ENCODE assay signal across 8 cellular contexts in the genomic region with DNA sequence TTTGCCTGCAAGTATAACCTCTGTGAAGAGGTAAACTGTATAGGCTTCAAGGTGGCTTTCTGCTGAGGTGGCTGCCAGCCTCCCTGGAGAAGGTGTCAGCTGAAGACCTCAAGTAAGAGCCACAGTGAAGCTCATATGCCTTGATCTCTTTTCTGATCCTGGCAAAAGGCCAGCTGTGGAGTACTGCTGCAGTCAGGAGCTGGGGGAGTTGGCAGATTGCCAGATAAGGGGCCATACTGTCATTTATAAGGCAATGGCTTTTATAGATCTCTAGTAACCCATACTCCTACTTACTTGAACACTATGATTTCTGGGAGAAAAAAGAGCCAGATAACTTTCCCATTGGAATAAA. TPM values are rescaled to one million over a fixed set of nuclear protein-coding genes. Genes with fewer than 3 reads are reported as not detected.
DNase-seq lines count a peak whose midpoint lies in the region; ATAC-seq and TF ChIP-seq lines count a peak whose summit lies in the region.

No MANE protein-coding gene starts in this region.

- peaks cover 17% of the 10 kb centered on the region for H3K4me1 Mint-ChIP-seq in brain

- peak; percentile 36 to 55 for DNase-seq in NCI-H2081 (lab: John Stamatoyannopoulos, UW)
- no peak for DNase-seq in NCI-H2081 treated with DMSO at 0.1 percent for 48 hours (lab: John Stamatoyannopoulos, UW)
- peak; percentile 25 for DNase-seq in stimulated activated CD8-positive, alpha-beta memory T cell treated with anti-CD3 and anti-CD28 coated beads, Interleukin-4, amount 100 ng/mL, for 24 hours (ENCODE audit: low read depth)
- DNase-seq in SIG-M5 treated with dmso at 0.1 percent for 504 hours (lab: John Stamatoyannopoulos, UW; ENCODE audit: unreplicated experiment): no peak

- H3K27ac Mint-ChIP-seq in brain: peak overlapping the region; percentile 27 to 69 (median 36)

- H3K9me3 Mint-ChIP-seq in brain: no peaks in the 10 kb centered on the region

- no peak for ATAC-seq in SK-N-SH treated with all-trans-retinoic acid at 6 μM for 48 hours
- ATAC-seq in GM19035 (IDR thresholded peaks at IDR 0.05; ENCODE audit: unreplicated experiment): no peak
- ATAC-seq in GM18907 (IDR thresholded peaks at IDR 0.05; ENCODE audit: unreplicated experiment): no peak

- TF ChIP-seq CTCF in brain (conservative IDR thresholded peaks at IDR 0.05): no peak

- H3K4me3 Mint-ChIP-seq in brain: peak overlapping the region in 1 of 5 experiments; percentile 27

- H3K27me3 Mint-ChIP-seq in brain: peaks cover 2% of the 10 kb centered on the region

- H3K36me3 Mint-ChIP-seq in brain: no peaks in the 10 kb centered on the region

TF ChIP-seq in SK-N-SH treated with all-trans-retinoic acid at 6 μM for 48 hours, 23 proteins besides CTCF, POLR2A, EP300 and RAD21:
- TF ChIP-seq ZFP3 (CRISPR knock-in tag; IDR thresholded peaks at IDR 0.05): no peak
- TF ChIP-seq, protein P1, sequence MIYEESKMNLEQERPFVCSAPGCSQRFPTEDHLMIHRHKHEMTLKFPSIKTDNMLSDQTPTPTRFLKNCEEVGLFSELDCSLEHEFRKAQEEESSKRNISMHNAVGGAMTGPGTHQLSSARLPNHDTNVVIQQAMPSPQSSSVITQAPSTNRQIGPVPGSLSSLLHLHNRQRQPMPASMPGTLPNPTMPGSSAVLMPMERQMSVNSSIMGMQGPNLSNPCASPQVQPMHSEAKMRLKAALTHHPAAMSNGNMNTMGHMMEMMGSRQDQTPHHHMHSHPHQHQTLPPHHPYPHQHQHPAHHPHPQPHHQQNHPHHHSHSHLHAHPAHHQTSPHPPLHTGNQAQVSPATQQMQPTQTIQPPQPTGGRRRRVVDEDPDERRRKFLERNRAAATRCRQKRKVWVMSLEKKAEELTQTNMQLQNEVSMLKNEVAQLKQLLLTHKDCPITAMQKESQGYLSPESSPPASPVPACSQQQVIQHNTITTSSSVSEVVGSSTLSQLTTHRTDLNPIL (CRISPR knock-in tag; IDR thresholded peaks at IDR 0.05; ENCODE audit: low read depth): no peak
- TF ChIP-seq ESRRG (CRISPR knock-in tag; IDR thresholded peaks at IDR 0.05): no peak
- TF ChIP-seq, protein P2, sequence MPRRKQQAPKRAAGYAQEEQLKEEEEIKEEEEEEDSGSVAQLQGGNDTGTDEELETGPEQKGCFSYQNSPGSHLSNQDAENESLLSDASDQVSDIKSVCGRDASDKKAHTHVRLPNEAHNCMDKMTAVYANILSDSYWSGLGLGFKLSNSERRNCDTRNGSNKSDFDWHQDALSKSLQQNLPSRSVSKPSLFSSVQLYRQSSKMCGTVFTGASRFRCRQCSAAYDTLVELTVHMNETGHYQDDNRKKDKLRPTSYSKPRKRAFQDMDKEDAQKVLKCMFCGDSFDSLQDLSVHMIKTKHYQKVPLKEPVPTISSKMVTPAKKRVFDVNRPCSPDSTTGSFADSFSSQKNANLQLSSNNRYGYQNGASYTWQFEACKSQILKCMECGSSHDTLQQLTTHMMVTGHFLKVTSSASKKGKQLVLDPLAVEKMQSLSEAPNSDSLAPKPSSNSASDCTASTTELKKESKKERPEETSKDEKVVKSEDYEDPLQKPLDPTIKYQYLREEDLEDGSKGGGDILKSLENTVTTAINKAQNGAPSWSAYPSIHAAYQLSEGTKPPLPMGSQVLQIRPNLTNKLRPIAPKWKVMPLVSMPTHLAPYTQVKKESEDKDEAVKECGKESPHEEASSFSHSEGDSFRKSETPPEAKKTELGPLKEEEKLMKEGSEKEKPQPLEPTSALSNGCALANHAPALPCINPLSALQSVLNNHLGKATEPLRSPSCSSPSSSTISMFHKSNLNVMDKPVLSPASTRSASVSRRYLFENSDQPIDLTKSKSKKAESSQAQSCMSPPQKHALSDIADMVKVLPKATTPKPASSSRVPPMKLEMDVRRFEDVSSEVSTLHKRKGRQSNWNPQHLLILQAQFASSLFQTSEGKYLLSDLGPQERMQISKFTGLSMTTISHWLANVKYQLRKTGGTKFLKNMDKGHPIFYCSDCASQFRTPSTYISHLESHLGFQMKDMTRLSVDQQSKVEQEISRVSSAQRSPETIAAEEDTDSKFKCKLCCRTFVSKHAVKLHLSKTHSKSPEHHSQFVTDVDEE (CRISPR knock-in tag; IDR thresholded peaks at IDR 0.05): no peak
- no peak for TF ChIP-seq PPARA (CRISPR knock-in tag; IDR thresholded peaks at IDR 0.05; ENCODE audit: borderline replicate concordance)
- TF ChIP-seq, protein P3, sequence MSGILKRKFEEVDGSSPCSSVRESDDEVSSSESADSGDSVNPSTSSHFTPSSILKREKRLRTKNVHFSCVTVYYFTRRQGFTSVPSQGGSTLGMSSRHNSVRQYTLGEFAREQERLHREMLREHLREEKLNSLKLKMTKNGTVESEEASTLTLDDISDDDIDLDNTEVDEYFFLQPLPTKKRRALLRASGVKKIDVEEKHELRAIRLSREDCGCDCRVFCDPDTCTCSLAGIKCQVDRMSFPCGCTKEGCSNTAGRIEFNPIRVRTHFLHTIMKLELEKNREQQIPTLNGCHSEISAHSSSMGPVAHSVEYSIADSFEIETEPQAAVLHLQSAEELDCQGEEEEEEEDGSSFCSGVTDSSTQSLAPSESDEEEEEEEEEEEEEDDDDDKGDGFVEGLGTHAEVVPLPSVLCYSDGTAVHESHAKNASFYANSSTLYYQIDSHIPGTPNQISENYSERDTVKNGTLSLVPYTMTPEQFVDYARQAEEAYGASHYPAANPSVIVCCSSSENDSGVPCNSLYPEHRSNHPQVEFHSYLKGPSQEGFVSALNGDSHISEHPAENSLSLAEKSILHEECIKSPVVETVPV (CRISPR knock-in tag; IDR thresholded peaks at IDR 0.05): no peak
- TF ChIP-seq TCF4 (CRISPR knock-in tag; IDR thresholded peaks at IDR 0.05; ENCODE audit: borderline replicate concordance): 0 out of 2 replicates have a peak, but pooled peaks have one; percentile 16

RNA-seq across cellular contexts. Expression of a gene that starts 8.8 kb away (rescaled TPM):
- polyA plus RNA-seq in brain (ENCODE audit: insufficient read depth, low read depth, low replicate concordance): 2.2 TPM

Comparison
In these comparisons a context has a peak if more than half of its experiments do, and no peak if none do; other contexts are left out.
1. DNase-seq: peak in NCI-H2081 (2 of 2) and stimulated activated CD8-positive, alpha-beta memory T cell treated with anti-CD3 and anti-CD28 coated beads, Interleukin-4, amount 100 ng/mL, for 24 hours (single experiment); none in NCI-H2081 treated with DMSO at 0.1 percent for 48 hours (single experiment) and SIG-M5 treated with dmso at 0.1 percent for 504 hours (single experiment).